26 cellular contexts compared by ENCODE assay signal in the genomic region with DNA sequence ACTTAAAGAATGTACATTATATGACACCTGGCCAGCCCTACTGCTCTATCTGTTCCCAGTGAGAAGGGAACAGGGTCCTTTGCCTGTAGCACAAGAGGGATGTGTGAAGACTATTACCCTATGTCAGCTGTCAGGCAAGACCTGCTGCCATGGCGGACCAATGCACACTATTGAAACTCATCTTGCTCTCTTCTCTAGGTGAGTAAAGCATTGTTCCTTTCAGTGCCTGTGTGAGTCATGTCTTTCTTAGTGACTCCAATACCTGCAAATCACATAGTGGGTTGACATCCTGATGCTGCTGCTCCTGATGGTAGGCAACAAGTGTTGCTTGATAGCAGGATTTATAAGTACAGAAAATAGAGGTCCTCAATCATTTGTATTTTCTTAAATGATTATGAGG.
"Had no signal": no experiment of that assay in that cellular context is flagged by ENCODE, and none has a peak within 500 bp of the region (broad histone marks: within the 10 kb centered on the region; RNA-seq: fewer than 3 reads in every experiment).

No MANE protein-coding gene starts in this region.

- H3K27ac Mint-ChIP-seq: activated CD4-positive, alpha-beta memory T cell treated with anti-CD3 and anti-CD28 coated beads, Interleukin-2, amount 10 ng/mL, durations not matched to agents 7 days and 5 days; activated CD8-positive, alpha-beta memory T cell treated with anti-CD3 and anti-CD28 coated beads, Interleukin-2, amount 10 ng/mL, durations not matched to agents 7 days and 5 days; activated T-cell treated with anti-CD3 and anti-CD28 coated beads, Interleukin-2, amount 50 U/mL, for 24 hours; activated T-helper 2 cell treated with anti-CD3 and anti-CD28 coated beads, Interferon-gamma antibody, Interleukin-2, Interleukin-4, amounts not matched to agents 10 μg/mL and 5 μg/mL and 100 μg/mL, durations not matched to agents 14 hours and 24 hours and 36 hours; brain had no signal

- H3K4me1 Mint-ChIP-seq: activated CD4-positive, alpha-beta memory T cell treated with anti-CD3 and anti-CD28 coated beads, Interleukin-2, amount 10 ng/mL, durations not matched to agents 7 days and 5 days; brain had no signal

- DNase-seq: activated CD4-positive, alpha-beta memory T cell treated with anti-CD3 and anti-CD28 coated beads, Interleukin-2, amount 10 ng/mL, durations not matched to agents 7 days and 5 days; activated CD4-positive, alpha-beta T cell treated with anti-CD3 and anti-CD28 coated beads for 1 hour; activated CD4-positive, CD25-positive, alpha-beta regulatory T cell; activated CD8-positive, alpha-beta memory T cell treated with anti-CD3 and anti-CD28 coated beads for 24 hours; activated CD8-positive, alpha-beta memory T cell treated with anti-CD3 and anti-CD28 coated beads, Interleukin-2, amount 10 ng/mL, durations not matched to agents 7 days and 5 days; activated gamma-delta T cell; activated naive CD4-positive, alpha-beta T cell treated with anti-CD3 and anti-CD28 coated beads, Interleukin-2, amount 50 U/mL, for 16 hours; activated T-cell treated with anti-CD3 and anti-CD28 coated beads, Interleukin-2, amount 50 U/mL, for 24 hours; anterior cingulate cortex; caudate nucleus; cerebellar nuclear complex; MM.1S; MV-4-11; NCI-H1092; NCI-H1436 treated with DMSO at 0.1 percent for 48 hours; NCI-H1694 treated with DMSO at 0.1 percent for 48 hours; NCI-H2029; NCI-H345; NCI-H524 treated with DMSO at 0.1 percent for 48 hours; SHP77; SJCRH30; T1000; WERI-Rb-1 had no signal

- H3K27me3 Mint-ChIP-seq: activated T-cell treated with anti-CD3 and anti-CD28 coated beads, Interleukin-2, amount 50 U/mL, for 24 hours; brain had no signal

- H3K36me3 Mint-ChIP-seq: brain had no signal

- H3K9me3 Mint-ChIP-seq: activated T-cell treated with anti-CD3 and anti-CD28 coated beads, Interleukin-2, amount 50 U/mL, for 24 hours; activated T-helper 2 cell treated with anti-CD3 and anti-CD28 coated beads, Interferon-gamma antibody, Interleukin-2, Interleukin-4, amounts not matched to agents 10 μg/mL and 5 μg/mL and 100 μg/mL, durations not matched to agents 14 hours and 24 hours and 36 hours had no signal

- ATAC-seq: activated CD8-positive, alpha-beta memory T cell treated with anti-CD3 and anti-CD28 coated beads, Interleukin-2, amount 10 ng/mL, durations not matched to agents 7 days and 5 days; Panc1 had no signal

- H3K4me3 Mint-ChIP-seq: activated CD4-positive, alpha-beta memory T cell treated with anti-CD3 and anti-CD28 coated beads, Interleukin-2, amount 10 ng/mL, durations not matched to agents 7 days and 5 days; activated CD8-positive, alpha-beta memory T cell treated with anti-CD3 and anti-CD28 coated beads, Interleukin-2, amount 10 ng/mL, durations not matched to agents 7 days and 5 days; activated T-cell treated with anti-CD3 and anti-CD28 coated beads, Interleukin-2, amount 50 U/mL, for 24 hours; brain had no signal
